Comparison of ENCODE assay signal across 16 cellular contexts in the genomic region with DNA sequence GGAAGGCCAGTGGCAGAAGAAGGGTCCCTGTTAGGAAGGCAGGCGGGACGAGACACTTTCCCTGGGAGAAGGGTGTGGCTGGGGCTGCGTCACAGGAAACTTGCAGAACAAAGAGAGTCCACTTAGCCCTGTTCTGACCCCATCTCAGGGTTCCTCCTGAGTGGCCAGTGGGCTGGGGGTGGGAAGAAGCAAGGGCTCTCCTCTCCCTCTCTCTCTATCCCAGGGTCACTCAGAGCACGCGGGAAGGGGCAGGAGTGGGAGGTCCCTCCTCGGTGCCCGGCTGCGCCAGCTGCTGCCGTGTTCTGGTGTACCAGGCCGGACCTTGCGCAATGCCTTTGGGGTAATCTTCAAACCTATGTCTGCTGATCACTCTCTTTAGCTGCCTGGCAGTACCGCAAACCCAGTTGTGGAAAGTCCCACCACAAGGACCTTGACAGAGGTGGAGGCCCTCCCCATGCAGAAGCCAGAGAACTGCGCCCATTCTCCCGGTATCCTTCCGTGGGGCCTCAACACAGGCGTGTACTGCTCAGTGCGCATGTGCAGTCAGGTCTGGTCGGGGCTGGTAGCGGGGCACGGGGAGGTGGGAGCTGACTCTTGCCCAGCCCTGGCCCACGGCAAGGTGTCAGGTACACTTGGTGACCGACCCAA. TPM values are rescaled to one million over a fixed set of nuclear protein-coding genes. Genes with fewer than 3 reads are reported as not detected.
A peak's percentile ranks its signal among the peaks of the same experiment; 100 is the strongest.
DNase-seq lines count a peak whose midpoint lies in the region; ATAC-seq and TF ChIP-seq lines count a peak whose summit lies in the region.
"Had no signal": no experiment of that assay in that cellular context is flagged by ENCODE, and none has a peak within 500 bp of the region (broad histone marks: within the 10 kb centered on the region; RNA-seq: fewer than 3 reads in every experiment).

No MANE protein-coding gene starts in this region.

- no peaks in the 10 kb centered on the region for H3K27me3 ChIP-seq in HCT116 (ENCODE audit: insufficient read depth, low read length)
- H3K27me3 ChIP-seq: BLaER1 had no signal

- CTCF ChIA-PET in HCT116 (lab: Charles Lee): no interaction called here
- CTCF ChIA-PET in WTC11 (lab: Charles Lee): interaction anchor here (0.8 kb wide), 2 partner anchors 47 to 109 kb away, joined by 3 read pairs; a partner anchor contains a TSS

- H3K4me1 ChIP-seq in HCT116 (ENCODE audit: control insufficient read depth in 1 of 2, insufficient read depth in 2 of 2, low read length in 2 of 2): peaks cover 40 to 46% of the 10 kb centered on the region in 2 experiments
- H3K4me1 ChIP-seq: BLaER1 had no signal

- no peak overlapping the region for H3K27ac Mint-ChIP-seq in WTC11
- H3K27ac Mint-ChIP-seq: memory B cell had no signal

- peaks cover 7% of the 10 kb centered on the region for H3K36me3 Mint-ChIP-seq in WTC11
- H3K36me3 Mint-ChIP-seq: memory B cell had no signal

- POLR2A ChIA-PET in HCT116 (lab: Charles Lee) (interaction anchor here (1.0 kb wide), 1 partner anchor 14 kb away, joined by 3 read pairs; no protein-coding TSS in a partner anchor), WTC11 (lab: Charles Lee) (interaction anchor here (1.0 kb wide), 1 partner anchor 33 kb away, joined by 3 read pairs; no protein-coding TSS in a partner anchor)

- RAD21 ChIA-PET in HCT116 (lab: Charles Lee; ENCODE audit: low non-redundant PET in 1 of 2, low total read pairs in 2 of 2, uncharacterized antibody in 2 of 2, unreplicated experiment in 2 of 2): no interaction called here

- H3K4me1 Mint-ChIP-seq in WTC11: peaks cover 12% of the 10 kb centered on the region

- H3K27me3 Mint-ChIP-seq in WTC11 (ENCODE audit: low read depth): no peaks in the 10 kb centered on the region
- H3K27me3 Mint-ChIP-seq: memory B cell had no signal

- H3K79me2 ChIP-seq in HCT116 (ENCODE audit: insufficient read depth, low read length): no peaks in the 10 kb centered on the region

- DNase-seq in HCT116 (ENCODE audit: low read depth, low spot score) (no peak), WTC11 (ENCODE audit: low spot score) (no peak), kidney glomerular epithelial cell (lab: John Stamatoyannopoulos, UW) (peak; percentile 8), renal cortical epithelial cell (ENCODE audit: low read depth) (peak; percentile 13), amygdala (lab: John Stamatoyannopoulos, UW) (no peak), Kasumi-1 (lab: John Stamatoyannopoulos, UW) (no peak)
- DNase-seq in effector CD4-positive, alpha-beta T cell: no peak
- DNase-seq: activated CD4-positive, alpha-beta T cell treated with anti-CD3 and anti-CD28 coated beads for 4 hours; activated T-cell treated with anti-CD3 and anti-CD28 coated beads, Interleukin-2, amount 50 U/mL, for 4 hours; GDM1; KBM-7; NCI-H1930; stimulated activated naive CD4-positive, alpha-beta T cell treated with Interleukin-2 at 50 U/mL for 16 hours had no signal

- no peaks in the 10 kb centered on the region for H3K9me2 ChIP-seq in HCT116 (ENCODE audit: insufficient read depth)

- ATAC-seq in HCT116: peak; percentile 71
- ATAC-seq in WTC11: 0 out of 2 replicates have a peak, but pooled peaks have one; percentile 12
- ATAC-seq in HG03520 (IDR thresholded peaks at IDR 0.05; ENCODE audit: unreplicated experiment): no peak
- ATAC-seq: activated T-cell treated with anti-CD3 and anti-CD28 coated beads, Interleukin-2, amount 50 U/mL, for 4 hours had no signal

- H3K9me3 ChIP-seq in HCT116 (ENCODE audit: control insufficient read depth in 1 of 2, insufficient read depth in 1 of 2, low read depth in 1 of 2, low read length in 2 of 2): no peaks in the 10 kb centered on the region; a peak in 1 of 4 replicates

- H2AFZ ChIP-seq in HCT116 (ENCODE audit: low read depth, low read length, poor library complexity, severe bottlenecking): peak overlapping the region; percentile 39

- no peak overlapping the region for H3K4me3 Mint-ChIP-seq in WTC11
- H3K4me3 Mint-ChIP-seq: activated T-cell treated with anti-CD3 and anti-CD28 coated beads, Interleukin-2, amount 50 U/mL, for 4 hours; memory B cell had no signal

- peak overlapping the region; percentile 52 for H3K9ac ChIP-seq in HCT116 (ENCODE audit: low read length)
- H3K9ac ChIP-seq: BLaER1 had no signal

- H3K27ac ChIP-seq in HCT116 (ENCODE audit: low read depth, low read length): peak overlapping the region; percentile 70
- H3K27ac ChIP-seq: BLaER1 had no signal

- peak overlapping the region; percentile 76 for H3K4me2 ChIP-seq in HCT116 (ENCODE audit: low read length)
- H3K4me2 ChIP-seq: BLaER1 had no signal

- no peak for TF ChIP-seq CTCF in HCT116 (IDR thresholded peaks at IDR 0.05 in 2 of 3, conservative IDR thresholded peaks at IDR 0.05 in 1 of 3; ENCODE audit: borderline replicate concordance in 1 of 3, insufficient read depth in 1 of 3, low read depth in 2 of 3, low read length in 2 of 3)
- TF ChIP-seq CTCF in WTC11 (IDR thresholded peaks at IDR 0.05): no peak

- peaks cover 18% of the 10 kb centered on the region for H3K9me3 Mint-ChIP-seq in WTC11

- intact Hi-C loops in HCT116 (cut with micrococcal nuclease): loop anchor here (5.0 kb wide), 1 partner anchor 324 kb away; a partner anchor contains a TSS

- BruUV-seq in HCT116 (replicated peaks; lab: Mats Ljungman, UMichigan): TSS peak; percentile 78

- TF ChIP-seq RAD21 in HCT116 (IDR thresholded peaks at IDR 0.05; ENCODE audit: low read depth): no peak

- H3K36me3 ChIP-seq in HCT116 (ENCODE audit: control insufficient read depth in 1 of 2, insufficient read depth in 2 of 2, low read length in 2 of 2): no peaks in the 10 kb centered on the region
- H3K36me3 ChIP-seq: BLaER1 had no signal

- peak overlapping the region; percentile 14 to 45 for H3K4me3 ChIP-seq in HCT116 (replicated peaks in 1 of 2; ENCODE audit: low read depth in 1 of 2, low read length in 2 of 2)
- H3K4me3 ChIP-seq: BLaER1 had no signal

- TF ChIP-seq POLR2A in HCT116 (IDR thresholded peaks at IDR 0.05; ENCODE audit: borderline replicate concordance, extremely low read depth, insufficient read depth, insufficient read length): no peak

- no peaks in the 10 kb centered on the region for H4K20me1 ChIP-seq in HCT116 (ENCODE audit: insufficient read depth)
- H4K20me1 ChIP-seq: BLaER1 had no signal

TF ChIP-seq in HCT116, 20 proteins besides CTCF, POLR2A, EP300 and RAD21:
- TF ChIP-seq EGR1 (IDR thresholded peaks at IDR 0.05; ENCODE audit: low read depth) (no peak), CEBPB (IDR thresholded peaks at IDR 0.05; ENCODE audit: low read depth) (peak; percentile 94)
TF ChIP-seq in HCT116: peak in this region for 1.

TF ChIP-seq in WTC11, 78 proteins besides CTCF, POLR2A, EP300 and RAD21 (continues in another document):
- TF ChIP-seq GABPB1 (CRISPR knock-in tag; IDR thresholded peaks at IDR 0.05): no peak
- TF ChIP-seq, protein P1, sequence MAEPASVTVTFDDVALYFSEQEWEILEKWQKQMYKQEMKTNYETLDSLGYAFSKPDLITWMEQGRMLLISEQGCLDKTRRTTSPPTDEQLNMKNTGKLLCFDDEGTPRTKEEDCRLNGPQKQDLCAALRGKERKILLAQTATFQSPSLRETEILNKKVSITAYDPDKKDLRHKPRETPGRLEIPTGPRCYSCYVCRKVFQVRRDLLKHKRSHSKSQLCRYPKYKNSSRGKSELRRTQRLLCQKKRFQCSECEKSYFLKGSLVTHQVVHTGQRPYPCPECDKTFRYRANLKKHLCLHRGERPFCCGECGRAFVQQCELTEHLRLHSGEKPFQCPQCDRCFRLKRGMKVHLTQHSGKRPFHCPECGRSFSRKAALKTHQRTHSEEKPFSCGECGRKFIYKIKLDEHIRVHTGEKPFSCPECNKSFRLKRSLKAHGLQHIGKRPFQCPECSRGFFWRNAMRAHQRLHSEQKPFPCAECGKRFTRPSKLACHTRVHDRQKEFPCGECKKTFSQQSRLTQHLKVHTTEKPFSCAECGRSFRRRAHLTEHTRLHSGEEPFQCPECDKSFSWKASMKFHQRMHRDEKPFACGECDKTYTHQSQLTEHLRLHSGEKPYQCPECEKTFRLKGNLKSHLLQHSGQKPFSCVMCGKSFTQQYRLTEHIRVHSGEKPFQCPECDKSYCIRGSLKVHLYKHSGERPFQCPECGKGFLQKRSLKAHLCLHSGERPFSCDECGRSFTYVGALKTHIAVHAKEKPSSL (CRISPR knock-in tag; conservative IDR thresholded peaks at IDR 0.05): no peak
- no peak for TF ChIP-seq ZNF219 (CRISPR knock-in tag; IDR thresholded peaks at IDR 0.05; ENCODE audit: borderline replicate concordance)
- TF ChIP-seq ZBTB21 (CRISPR knock-in tag; IDR thresholded peaks at IDR 0.05; ENCODE audit: borderline replicate concordance): no peak
- no peak for TF ChIP-seq ZNF121 (CRISPR knock-in tag; IDR thresholded peaks at IDR 0.05)
- no peak for TF ChIP-seq NFATC4 (CRISPR knock-in tag; IDR thresholded peaks at IDR 0.05)
- TF ChIP-seq, protein P2, sequence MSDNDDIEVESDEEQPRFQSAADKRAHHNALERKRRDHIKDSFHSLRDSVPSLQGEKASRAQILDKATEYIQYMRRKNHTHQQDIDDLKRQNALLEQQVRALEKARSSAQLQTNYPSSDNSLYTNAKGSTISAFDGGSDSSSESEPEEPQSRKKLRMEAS (CRISPR knock-in tag; IDR thresholded peaks at IDR 0.05): no peak
- TF ChIP-seq, protein P3, sequence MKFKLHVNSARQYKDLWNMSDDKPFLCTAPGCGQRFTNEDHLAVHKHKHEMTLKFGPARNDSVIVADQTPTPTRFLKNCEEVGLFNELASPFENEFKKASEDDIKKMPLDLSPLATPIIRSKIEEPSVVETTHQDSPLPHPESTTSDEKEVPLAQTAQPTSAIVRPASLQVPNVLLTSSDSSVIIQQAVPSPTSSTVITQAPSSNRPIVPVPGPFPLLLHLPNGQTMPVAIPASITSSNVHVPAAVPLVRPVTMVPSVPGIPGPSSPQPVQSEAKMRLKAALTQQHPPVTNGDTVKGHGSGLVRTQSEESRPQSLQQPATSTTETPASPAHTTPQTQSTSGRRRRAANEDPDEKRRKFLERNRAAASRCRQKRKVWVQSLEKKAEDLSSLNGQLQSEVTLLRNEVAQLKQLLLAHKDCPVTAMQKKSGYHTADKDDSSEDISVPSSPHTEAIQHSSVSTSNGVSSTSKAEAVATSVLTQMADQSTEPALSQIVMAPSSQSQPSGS (CRISPR knock-in tag; IDR thresholded peaks at IDR 0.05; ENCODE audit: borderline replicate concordance, low read depth): no peak
- TF ChIP-seq, protein P4, sequence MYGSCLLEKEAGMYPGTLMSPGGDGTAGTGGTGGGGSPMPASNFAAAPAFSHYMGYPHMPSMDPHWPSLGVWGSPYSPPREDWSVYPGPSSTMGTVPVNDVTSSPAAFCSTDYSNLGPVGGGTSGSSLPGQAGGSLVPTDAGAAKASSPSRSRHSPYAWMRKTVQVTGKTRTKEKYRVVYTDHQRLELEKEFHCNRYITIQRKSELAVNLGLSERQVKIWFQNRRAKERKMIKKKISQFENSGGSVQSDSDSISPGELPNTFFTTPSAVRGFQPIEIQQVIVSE (CRISPR knock-in tag; IDR thresholded peaks at IDR 0.05; ENCODE audit: borderline replicate concordance): no peak
- TF ChIP-seq JAZF1 (CRISPR knock-in tag; IDR thresholded peaks at IDR 0.05): no peak
- TF ChIP-seq SMAD4 (CRISPR knock-in tag; IDR thresholded peaks at IDR 0.05): no peak
- TF ChIP-seq ZNF396 (CRISPR knock-in tag; IDR thresholded peaks at IDR 0.05; ENCODE audit: borderline replicate concordance): no peak

RNA-seq across cellular contexts. Expression of a gene that starts 47.8 kb away (rescaled TPM):
- 14.8 TPM for total RNA-seq in HCT116 (2021; ENCODE audit: unreplicated experiment)
- polyA plus RNA-seq in HCT116 (2012): 5.4 and 7.3 TPM in 2 replicates
- 5.9 to 6.8 TPM (median 6.2 TPM) in 3 replicates for total RNA-seq in WTC11 (2021)
- total RNA-seq in renal cortical epithelial cell: 5.2 and 5.9 TPM in 2 replicates

Comparison
In these comparisons a context has a peak if more than half of its experiments do, and no peak if none do; other contexts are left out.
1. DNase-seq: peak in kidney glomerular epithelial cell (single experiment) and renal cortical epithelial cell (single experiment); none in HCT116 (single experiment), WTC11 (single experiment), amygdala (0 of 56), Kasumi-1 (0 of 2) and effector CD4-positive, alpha-beta T cell (single experiment).